In genomic region chr3:150379469-150379868, GRCh38 we compare ENCODE assay signal across 8 cellular contexts.
"Had no signal": no experiment of that assay in that cellular context is flagged by ENCODE, and none has a peak within 500 bp of the region (broad histone marks: within the 10 kb centered on the region; RNA-seq: fewer than 3 reads in every experiment).

No MANE protein-coding gene starts in this region.

- DNase-seq: GOT3, H9, HCEC 1CT, KG1 had no signal

- H3K4me3 Mint-ChIP-seq: IgD-negative memory B cell had no signal

- H3K27ac Mint-ChIP-seq: IgD-negative memory B cell had no signal

- ATAC-seq: HepG2 had no signal

- H3K27ac ChIP-seq: HL-60 had no signal

- FAIRE-seq: H54, HepG2 had no signal

- H3K27me3 Mint-ChIP-seq: IgD-negative memory B cell had no signal

- H3K36me3 Mint-ChIP-seq: IgD-negative memory B cell had no signal
